Comparison of ENCODE assay signal across 1 cellular context in genomic region chr3:132017137-132017536, GRCh38.
TF ChIP-seq lines count a peak whose summit lies in the region.

No MANE protein-coding gene starts in this region.

TF ChIP-seq in HEK293, 187 proteins besides CTCF, POLR2A, EP300 and RAD21 (continued from another document):
- TF ChIP-seq PRDM1 (tag by site-specific recombination; IDR thresholded peaks at IDR 0.05) (peak; percentile 60), ZSCAN5A (tag by site-specific recombination; IDR thresholded peaks at IDR 0.05) (no peak), ZNF394 (tag by site-specific recombination; IDR thresholded peaks at IDR 0.05; ENCODE audit: borderline replicate concordance) (no peak), ZNF398 (tag by site-specific recombination; IDR thresholded peaks at IDR 0.05) (no peak), ZNF114 (tag by site-specific recombination; IDR thresholded peaks at IDR 0.05) (0 out of 2 replicates have a peak, but pooled peaks have one; percentile 47), ZSCAN4 (tag by site-specific recombination; IDR thresholded peaks at IDR 0.05) (no peak), ZBTB1 (tag by site-specific recombination; IDR thresholded peaks at IDR 0.05) (no peak), GLI2 (tag by site-specific recombination; IDR thresholded peaks at IDR 0.05; ENCODE audit: borderline replicate concordance, low read depth) (no peak), IKZF3 (tag by site-specific recombination; IDR thresholded peaks at IDR 0.05) (no peak), ZNF302 (tag by site-specific recombination; IDR thresholded peaks at IDR 0.05; ENCODE audit: low read depth) (no peak), ZNF664 (tag by site-specific recombination; IDR thresholded peaks at IDR 0.05) (no peak), ZNF558 (tag by site-specific recombination; IDR thresholded peaks at IDR 0.05) (no peak), ZNF701 (tag by site-specific recombination; IDR thresholded peaks at IDR 0.05) (no peak), ZNF837 (tag by site-specific recombination; IDR thresholded peaks at IDR 0.05) (no peak), ZNF639 (tag by site-specific recombination; IDR thresholded peaks at IDR 0.05) (no peak), ZNF544 (tag by site-specific recombination; IDR thresholded peaks at IDR 0.05) (0 out of 2 replicates have a peak, but pooled peaks have one; percentile 34), ZNF18 (tag by site-specific recombination; IDR thresholded peaks at IDR 0.05) (no peak), ZNF157 (tag by site-specific recombination; IDR thresholded peaks at IDR 0.05) (no peak), ZNF146 (tag by site-specific recombination; IDR thresholded peaks at IDR 0.05) (no peak), PRDM6 (tag by site-specific recombination; IDR thresholded peaks at IDR 0.05) (no peak), ZNF830 (tag by site-specific recombination; IDR thresholded peaks at IDR 0.05; ENCODE audit: low read depth) (no peak), ATF2 (tag by site-specific recombination; IDR thresholded peaks at IDR 0.05; ENCODE audit: low read depth) (no peak), ZEB2 (tag by site-specific recombination; IDR thresholded peaks at IDR 0.05) (no peak), ZNF629 (tag by site-specific recombination; IDR thresholded peaks at IDR 0.05) (no peak), ZNF423 (tag by site-specific recombination; IDR thresholded peaks at IDR 0.05) (no peak), ZXDB (tag by site-specific recombination; IDR thresholded peaks at IDR 0.05) (no peak)
